In the genomic region with DNA sequence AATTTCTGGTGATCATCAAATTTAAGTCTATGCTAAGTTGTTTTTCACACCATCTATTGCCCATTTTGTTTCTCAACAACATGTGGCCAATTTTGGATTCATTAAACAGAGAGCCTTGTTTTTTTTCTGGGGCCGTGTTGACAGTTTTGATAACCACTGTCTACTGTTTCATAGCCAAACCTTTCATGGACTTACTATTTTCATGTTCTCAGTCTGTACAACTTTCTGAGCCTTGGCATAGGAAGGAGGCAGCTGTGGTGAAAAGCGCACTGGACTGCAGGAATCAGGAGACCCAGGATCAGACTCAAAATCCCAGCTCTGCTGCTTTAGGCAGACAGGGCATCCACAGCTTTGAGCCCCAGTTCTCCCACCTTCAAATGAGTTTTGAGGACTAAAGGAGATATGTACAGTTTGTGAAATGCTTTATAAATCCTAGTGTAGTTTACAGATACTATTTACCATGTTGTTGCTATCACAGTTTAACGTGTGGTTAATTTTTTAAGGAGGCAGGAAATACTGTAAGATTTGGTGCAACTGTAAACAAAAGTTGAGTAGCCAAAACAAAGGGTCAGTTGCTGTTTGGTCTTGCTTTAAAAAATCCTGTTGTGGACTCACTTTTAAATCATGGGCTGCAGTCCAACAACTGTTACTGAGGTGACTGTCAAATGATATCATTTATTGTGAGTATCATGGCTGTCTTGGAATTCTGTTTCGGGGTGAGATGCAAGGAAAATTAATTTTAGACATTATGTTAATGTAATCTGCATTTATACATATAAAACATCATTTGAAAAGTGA, we compare ENCODE assay signal across 12 cellular contexts. TPM values are rescaled to one million over a fixed set of nuclear protein-coding genes. Genes with fewer than 3 reads are reported as not detected.
DNase-seq lines count a peak whose midpoint lies in the region; ATAC-seq, FAIRE-seq and TF ChIP-seq lines count a peak whose summit lies in the region.
"Had no signal": no experiment of that assay in that cellular context is flagged by ENCODE, and none has a peak within 500 bp of the region (broad histone marks: within the 10 kb centered on the region; RNA-seq: fewer than 3 reads in every experiment).

No MANE protein-coding gene starts in this region.

- peaks cover 33 to 76% (median 62%) of the 10 kb centered on the region in 4 donors for H3K4me1 Mint-ChIP-seq in naive thymus-derived CD8-positive, alpha-beta T cell

- peak overlapping the region; percentile 18 to 96 (median 92) for H3K27ac Mint-ChIP-seq in naive thymus-derived CD8-positive, alpha-beta T cell
- H3K27ac Mint-ChIP-seq: activated CD4-positive, alpha-beta T cell treated with anti-CD3 and anti-CD28 coated beads, Interleukin-2, amount 10 ng/mL, durations not matched to agents 7 days and 5 days had no signal

- H3K4me2 ChIP-seq in A549: 0 out of 3 replicates have a peak overlapping the region, but pooled peaks have one; percentile 9

- ATAC-seq in A549 (no peak), GM21717 (IDR thresholded peaks at IDR 0.05; ENCODE audit: unreplicated experiment) (no peak), GM18520 (IDR thresholded peaks at IDR 0.05; ENCODE audit: unreplicated experiment) (no peak)
- ATAC-seq in naive thymus-derived CD8-positive, alpha-beta T cell: no peak

- no peak for FAIRE-seq in A549 (lab: Jason Lieb, UNC)

- peak overlapping the region in 9 of 10 donors; percentile 52 to 94 (median 90) for H3K4me3 Mint-ChIP-seq in naive thymus-derived CD8-positive, alpha-beta T cell

- H3K27me3 Mint-ChIP-seq in naive thymus-derived CD8-positive, alpha-beta T cell: no peaks in the 10 kb centered on the region
- H3K27me3 Mint-ChIP-seq: activated CD4-positive, alpha-beta T cell treated with anti-CD3 and anti-CD28 coated beads, Interleukin-2, amount 10 ng/mL, durations not matched to agents 7 days and 5 days had no signal

- no peak for TF ChIP-seq POLR2A in A549 (IDR thresholded peaks at IDR 0.05; ENCODE audit: low read length)

- H3K27ac ChIP-seq in A549 (no peak overlapping the region), HEK293 (ENCODE audit: extremely low read depth, low read depth, low read length) (no peak overlapping the region; the same call in 1 of the 2 replicates)
- H3K27ac ChIP-seq: cardiac muscle cell had no signal

- TF ChIP-seq CTCF in A549 (IDR thresholded peaks at IDR 0.05): no peak
- no peak for TF ChIP-seq CTCF in HEK293 (tag by site-specific recombination; IDR thresholded peaks at IDR 0.05)
- no peak for TF ChIP-seq CTCF in choroid plexus epithelial cell (conservative IDR thresholded peaks at IDR 0.05; ENCODE audit: low read depth, low read length)

- 75% methylated on average over 4 of the region's 4 CpGs for WGBS in A549 (ENCODE audit: missing lambda C conversion rate)

- CTCF ChIA-PET in A549 (lab: Yijun Ruan, JAX) (interaction anchor here (1.1 kb wide), 1 partner anchor 8 kb away, joined by 3 read pairs; no protein-coding TSS in a partner anchor), HEK293 (lab: Yijun Ruan, JAX) (interaction anchor here (1.1 kb wide), 1 partner anchor 69 kb away, joined by 3 read pairs; no protein-coding TSS in a partner anchor)

- POLR2A ChIA-PET in A549 (lab: Yijun Ruan, JAX) (no interaction called here), HEK293 (lab: Yijun Ruan, JAX) (no interaction called here)
- POLR2A ChIA-PET in naive thymus-derived CD8-positive, alpha-beta T cell (lab: Charles Lee): interaction anchor here (1.2 kb wide), 1 partner anchor 27 kb away, joined by 3 read pairs; no protein-coding TSS in a partner anchor

- H3K4me1 ChIP-seq in A549 (peaks cover 49% of the 10 kb centered on the region), HEK293 (ENCODE audit: control insufficient read depth, insufficient read depth, low read length) (peaks cover 35% of the 10 kb centered on the region)

- no peaks in the 10 kb centered on the region for H3K9me3 Mint-ChIP-seq in naive thymus-derived CD8-positive, alpha-beta T cell
- H3K9me3 Mint-ChIP-seq: activated CD4-positive, alpha-beta T cell treated with anti-CD3 and anti-CD28 coated beads, Interleukin-2, amount 10 ng/mL, durations not matched to agents 7 days and 5 days had no signal

- H3K9me3 ChIP-seq in A549: no peaks in the 10 kb centered on the region
- H3K9me3 ChIP-seq in HEK293 (ENCODE audit: control insufficient read depth, insufficient read depth, low read depth, low read length): no peaks in the 10 kb centered on the region
- H3K9me3 ChIP-seq: Peyer's patch had no signal

- H3K36me3 Mint-ChIP-seq in naive thymus-derived CD8-positive, alpha-beta T cell: peaks cover 0 to 15% (median 0%) of the 10 kb centered on the region in 3 donors

- peaks cover 0 to 4% of the 10 kb centered on the region in 2 experiments; a peak in 1 of 3 replicates for H3K36me3 ChIP-seq in HEK293 (ENCODE audit: control insufficient read depth in 2 of 2, insufficient read depth in 1 of 2, low read length in 2 of 2)
- H3K36me3 ChIP-seq: cardiac muscle cell, Peyer's patch had no signal

- H3K4me3 ChIP-seq in A549: no peak overlapping the region
- no peak overlapping the region; the same call in 1 of the 2 replicates for H3K4me3 ChIP-seq in HEK293 (ENCODE audit: low read depth, low read length)
- peak overlapping the region; percentile 4 for H3K4me3 ChIP-seq in choroid plexus epithelial cell (ENCODE audit: low read depth, low read length)
- H3K4me3 ChIP-seq: cardiac muscle cell had no signal

- TF ChIP-seq RAD21 in A549 (conservative IDR thresholded peaks at IDR 0.05 in 1 of 2, IDR thresholded peaks at IDR 0.05 in 1 of 2): no peak

- TF ChIP-seq EP300 in A549 (IDR thresholded peaks at IDR 0.05): no peak

- DNase-seq in A549 (ENCODE audit: low read depth in 1 of 2, low spot score in 1 of 2) (no peak), choroid plexus epithelial cell (ENCODE audit: low read depth) (peak; percentile 28), SK-N-DZ (ENCODE audit: low spot score) (no peak), NAMALWA (ENCODE audit: low spot score) (no peak)
- no peak for DNase-seq in naive thymus-derived CD8-positive, alpha-beta T cell
- DNase-seq: activated CD4-positive, alpha-beta T cell treated with anti-CD3 and anti-CD28 coated beads, Interleukin-2, amount 10 ng/mL, durations not matched to agents 7 days and 5 days; DMS79 treated with DMSO at 0.1 percent for 48 hours; Peyer's patch had no signal

TF ChIP-seq in A549, 52 proteins besides CTCF, POLR2A, EP300 and RAD21 (continues in another document):
- TF ChIP-seq KDM5A (IDR thresholded peaks at IDR 0.05) (no peak), RFX5 (IDR thresholded peaks at IDR 0.05) (no peak), GATA3 (IDR thresholded peaks at IDR 0.05; ENCODE audit: borderline replicate concordance) (no peak)
- TF ChIP-seq, protein P1, sequence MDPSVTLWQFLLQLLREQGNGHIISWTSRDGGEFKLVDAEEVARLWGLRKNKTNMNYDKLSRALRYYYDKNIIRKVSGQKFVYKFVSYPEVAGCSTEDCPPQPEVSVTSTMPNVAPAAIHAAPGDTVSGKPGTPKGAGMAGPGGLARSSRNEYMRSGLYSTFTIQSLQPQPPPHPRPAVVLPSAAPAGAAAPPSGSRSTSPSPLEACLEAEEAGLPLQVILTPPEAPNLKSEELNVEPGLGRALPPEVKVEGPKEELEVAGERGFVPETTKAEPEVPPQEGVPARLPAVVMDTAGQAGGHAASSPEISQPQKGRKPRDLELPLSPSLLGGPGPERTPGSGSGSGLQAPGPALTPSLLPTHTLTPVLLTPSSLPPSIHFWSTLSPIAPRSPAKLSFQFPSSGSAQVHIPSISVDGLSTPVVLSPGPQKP (IDR thresholded peaks at IDR 0.05; ENCODE audit: low read depth, low read length): no peak
- TF ChIP-seq, protein P2, sequence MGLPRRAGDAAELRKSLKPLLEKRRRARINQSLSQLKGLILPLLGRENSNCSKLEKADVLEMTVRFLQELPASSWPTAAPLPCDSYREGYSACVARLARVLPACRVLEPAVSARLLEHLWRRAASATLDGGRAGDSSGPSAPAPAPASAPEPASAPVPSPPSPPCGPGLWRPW (IDR thresholded peaks at IDR 0.05): no peak

TF ChIP-seq in HEK293, 187 proteins besides CTCF, POLR2A, EP300 and RAD21 (continues in another document):
- TF ChIP-seq OVOL3 (tag by site-specific recombination; IDR thresholded peaks at IDR 0.05) (no peak), FEZF1 (tag by site-specific recombination; IDR thresholded peaks at IDR 0.05) (peak; percentile 78), ZNF169 (tag by site-specific recombination; IDR thresholded peaks at IDR 0.05) (no peak), GLIS1 (tag by site-specific recombination; IDR thresholded peaks at IDR 0.05) (no peak), ZNF626 (tag by site-specific recombination; IDR thresholded peaks at IDR 0.05) (no peak), ZNF214 (tag by site-specific recombination; IDR thresholded peaks at IDR 0.05; ENCODE audit: borderline replicate concordance) (no peak), ZNF785 (tag by site-specific recombination; IDR thresholded peaks at IDR 0.05) (no peak), KLF8 (tag by site-specific recombination; IDR thresholded peaks at IDR 0.05) (no peak), ZBTB48 (tag by site-specific recombination; IDR thresholded peaks at IDR 0.05) (no peak), ZNF155 (tag by site-specific recombination; IDR thresholded peaks at IDR 0.05) (no peak), ZFP69B (tag by site-specific recombination; IDR thresholded peaks at IDR 0.05) (no peak), YY2 (tag by site-specific recombination; IDR thresholded peaks at IDR 0.05) (no peak)

RNA-seq across cellular contexts. Expression of a gene that starts 2.9 kb away (rescaled TPM):
- polyA plus RNA-seq in A549 (2011; rRNA removed): 5.8 and 7.5 TPM in 2 replicates
- 1.9 and 2.1 TPM in 2 replicates for polyA plus RNA-seq in A549 (2012; cell fraction: cytosol; rRNA removed)
- 1.7 and 1.8 TPM in 2 replicates for polyA plus RNA-seq in A549 (2012; cell fraction: nucleus; rRNA removed)
- 5.2 to 6.3 TPM (median 6.1 TPM) in 3 replicates for polyA plus RNA-seq in A549 (2017; fragmentation: RNase III; extraction: RNeasy Plus Mini Kit Qiagen cat#74134 plus additional on column Dnase treatment)
- 2.8 and 3.4 TPM in 2 replicates for polyA minus RNA-seq in A549 (2011; rRNA and poly(A)+ RNA removed)
- 10 to 100 TPM; 26.9 to 28.0 TPM for total RNA-seq in naive thymus-derived CD8-positive, alpha-beta T cell
- polyA plus RNA-seq in naive thymus-derived CD8-positive, alpha-beta T cell: 1 to 10 TPM; 7.6 to 8.8 (median 7.6) TPM
- polyA plus RNA-seq in SK-N-DZ (2014; cell fraction: cytosol; rRNA removed): 16.5 and 20.3 TPM in 2 replicates
- 13.2 and 13.5 TPM in 2 replicates for polyA plus RNA-seq in SK-N-DZ (2014; cell fraction: nucleus; rRNA removed)

RNA-seq across cellular contexts. Expression of a gene that starts 13.0 kb away (rescaled TPM):
- polyA plus RNA-seq in A549 (2011; rRNA removed) (0.12 and 0.13 TPM in 2 replicates), A549 (2017; fragmentation: RNase III; extraction: RNeasy Plus Mini Kit Qiagen cat#74134 plus additional on column Dnase treatment) (not detected in 3 replicates)
- polyA plus RNA-seq in A549 (2012; cell fraction: cytosol; rRNA removed): 0.09 and 0.12 TPM in 2 replicates
- 0.04 and 0.10 TPM in 2 replicates for polyA plus RNA-seq in A549 (2012; cell fraction: nucleus; rRNA removed)
- polyA minus RNA-seq in A549 (2011; rRNA and poly(A)+ RNA removed): 0.34 TPM in 1 of 2 replicates, not detected in the other
- under 1 TPM; 0.44 to 0.60 TPM for total RNA-seq in naive thymus-derived CD8-positive, alpha-beta T cell
- 1 to 10 TPM in 1 of 3 donors, under 1 TPM in 2; 0.30 to 1.1 (median 0.81) TPM for polyA plus RNA-seq in naive thymus-derived CD8-positive, alpha-beta T cell
- polyA plus RNA-seq in SK-N-DZ (2014; cell fraction: cytosol; rRNA removed): 0.26 and 0.91 TPM in 2 replicates
- not detected in 2 replicates for polyA plus RNA-seq in SK-N-DZ (2014; cell fraction: nucleus; rRNA removed)
